Comparison of ENCODE assay signal across 8 cellular contexts in genomic region chr21:44299085-44299457, GRCh38. TPM values are rescaled to one million over a fixed set of nuclear protein-coding genes. Genes with fewer than 3 reads are reported as not detected.
A peak's percentile ranks its signal among the peaks of the same experiment; 100 is the strongest.
DNase-seq lines count a peak whose midpoint lies in the region; TF ChIP-seq lines count a peak whose summit lies in the region.

No MANE protein-coding gene starts in this region.

- H3K4me1 ChIP-seq in SJSA1 (replicated peaks) (peaks cover 23% of the 10 kb centered on the region), fibroblast of lung (ENCODE audit: control insufficient read depth, extremely low read depth, insufficient read depth, low read length) (peaks cover 5% of the 10 kb centered on the region), sigmoid colon (peaks cover 0 to 63% (median 48%) of the 10 kb centered on the region in 4 donors)

- intact Hi-C loops in sigmoid colon (cut with DNase I): loop anchor here (2.0 to 5.0 kb wide), 2 partner anchors 286 to 432 kb away; partner anchors contain the start of genes AGPAT3 and TRAPPC10
- intact Hi-C loops in lower leg skin (cut with DNase I; ENCODE audit: low total_unique reads): no loop called here

- DNase-seq in NCI-H146 (lab: John Stamatoyannopoulos, UW) (peak; percentile 12), NCI-H146 treated with DMSO at 0.1 percent for 48 hours (lab: John Stamatoyannopoulos, UW; ENCODE audit: unreplicated experiment) (no peak), SJSA1 (ENCODE audit: low read depth in 1 of 2, low spot score in 2 of 2) (no peak), fibroblast of lung (ENCODE audit: low read depth in 2 of 2) (peak; percentile 20 to 34), sigmoid colon (no peak), HT-29 (ENCODE audit: low spot score) (no peak), lower leg skin (ENCODE audit: low spot score in 2 of 2) (no peak)
- DNase-seq in activated CD4-positive, CD25-positive, alpha-beta regulatory T cell treated with anti-CD3 and anti-CD28 coated beads, Interleukin-2, amount 50 U/mL, for 72 hours: no peak

- H3K36me3 ChIP-seq in SJSA1 (peaks cover 15% of the 10 kb centered on the region), fibroblast of lung (ENCODE audit: control insufficient read depth, insufficient read depth, low read length) (no peaks in the 10 kb centered on the region), sigmoid colon (no peaks in the 10 kb centered on the region)

- H4K20me1 ChIP-seq in fibroblast of lung (ENCODE audit: control insufficient read depth, extremely low read depth, insufficient read depth, low read length): no peaks in the 10 kb centered on the region

- H3K4me3 ChIP-seq in SJSA1 (peak overlapping the region; percentile 71), fibroblast of lung (replicated peaks in 1 of 4; ENCODE audit: control extremely low read depth in 1 of 4, insufficient read depth in 1 of 4, low read depth in 3 of 4, low read length in 4 of 4) (peak overlapping the region; percentile 51 to 75 (median 54)), sigmoid colon (peak overlapping the region; percentile 74 to 96 (median 92)), lower leg skin (ENCODE audit: low read depth, poor library complexity, severe bottlenecking) (no peak overlapping the region)

- peaks cover 19% of the 10 kb centered on the region for H3K79me2 ChIP-seq in fibroblast of lung (ENCODE audit: control insufficient read depth, insufficient read depth, low read length)

- no peak for TF ChIP-seq CTCF in fibroblast of lung (conservative IDR thresholded peaks at IDR 0.05 in 1 of 2, IDR thresholded peaks at IDR 0.05 in 1 of 2; ENCODE audit: low read depth in 1 of 2, low read length in 2 of 2)
- no peak for TF ChIP-seq CTCF in sigmoid colon (IDR thresholded peaks at IDR 0.05)
- no peak for TF ChIP-seq CTCF in lower leg skin (IDR thresholded peaks at IDR 0.05)

- TF ChIP-seq POLR2A in sigmoid colon (IDR thresholded peaks at IDR 0.05): no peak
- TF ChIP-seq POLR2A in lower leg skin (IDR thresholded peaks at IDR 0.05): no peak

- H3K9ac ChIP-seq in fibroblast of lung (ENCODE audit: insufficient read depth, low read length): peak overlapping the region; percentile 58

- no peaks in the 10 kb centered on the region for H3K27me3 ChIP-seq in SJSA1 (replicated peaks)
- no peaks in the 10 kb centered on the region for H3K27me3 ChIP-seq in fibroblast of lung (ENCODE audit: control insufficient read depth, insufficient read depth, low read length)
- peaks cover 0 to 31% (median 30%) of the 10 kb centered on the region in 3 donors for H3K27me3 ChIP-seq in sigmoid colon

- peak overlapping the region; percentile 53 for H2AFZ ChIP-seq in fibroblast of lung (ENCODE audit: low read length)

- no peaks in the 10 kb centered on the region for H3K9me3 ChIP-seq in SJSA1 (replicated peaks)
- no peaks in the 10 kb centered on the region for H3K9me3 ChIP-seq in fibroblast of lung (ENCODE audit: control insufficient read depth, insufficient read depth, low read depth, low read length)
- no peaks in the 10 kb centered on the region for H3K9me3 ChIP-seq in sigmoid colon

- WGBS in sigmoid colon, 2 donors: 14 to 32% methylated on average over 10 of the region's 10 CpGs
- 24 to 25% methylated on average over 10 of the region's 10 CpGs for WGBS in lower leg skin, 2 donors

- H3K27ac ChIP-seq in SJSA1 (peak overlapping the region; percentile 60; the same call in 1 of the 2 replicates), fibroblast of lung (ENCODE audit: insufficient read depth, low read length) (peak overlapping the region; percentile 68), sigmoid colon (peak overlapping the region; percentile 89 to 96 (median 92))

- TF ChIP-seq EP300 in sigmoid colon (IDR thresholded peaks at IDR 0.05): no peak

- peak overlapping the region; percentile 79 for H3K4me2 ChIP-seq in fibroblast of lung (ENCODE audit: extremely low read depth, insufficient read depth, low read length)

RNA-seq across cellular contexts. Expression of gene PFKL, which starts 0.8 kb away (rescaled TPM):
- total RNA-seq in SJSA1 (2014; rRNA removed; shearing (Covaris generic)): 125 and 134 TPM in 2 replicates
- total RNA-seq in fibroblast of lung: 125 and 135 TPM in 2 replicates
- polyA plus RNA-seq in fibroblast of lung: 54.8 and 59.8 TPM in 2 replicates
- 91.4 and 105 TPM in 2 replicates for polyA plus RNA-seq in fibroblast of lung (2012)
- polyA minus RNA-seq in fibroblast of lung (ENCODE audit: low replicate concordance): 71.0 and 95.9 TPM in 2 replicates
- 10 to 100 TPM; 38.0 to 69.8 (median 50.4) TPM for total RNA-seq in sigmoid colon
- polyA plus RNA-seq in sigmoid colon: 100 to 1,000 TPM; 138 to 159 (median 157) TPM
- total RNA-seq in HT-29 (2014; rRNA removed; shearing (Covaris generic)): 142 and 154 TPM in 2 replicates
- 100 to 1,000 TPM; 104 to 145 (median 136) TPM for total RNA-seq in lower leg skin

RNA-seq across cellular contexts. Expression of gene AIRE, which starts 13.4 kb away (rescaled TPM):
- total RNA-seq in SJSA1 (2014; rRNA removed; shearing (Covaris generic)): not detected in 2 replicates
- not detected in 2 replicates for total RNA-seq in fibroblast of lung
- polyA plus RNA-seq in fibroblast of lung: not detected in 2 replicates
- not detected in 2 replicates for polyA plus RNA-seq in fibroblast of lung (2012)
- not detected in 2 replicates for polyA minus RNA-seq in fibroblast of lung (ENCODE audit: low replicate concordance)
- not detected for total RNA-seq in sigmoid colon
- under 1 TPM in 1 of 3 donors, not detected in 2; 0.61 TPM for polyA plus RNA-seq in sigmoid colon
- not detected in 2 replicates for total RNA-seq in HT-29 (2014; rRNA removed; shearing (Covaris generic))
- under 1 TPM in 3 of 4 donors, not detected in 1; 0.12 to 0.21 (median 0.19) TPM for total RNA-seq in lower leg skin

RNA-seq across cellular contexts. Expression of gene DNMT3L, which starts 37.4 kb away (rescaled TPM):
- total RNA-seq in SJSA1 (2014; rRNA removed; shearing (Covaris generic)): not detected in 2 replicates
- total RNA-seq in fibroblast of lung (not detected in 2 replicates), sigmoid colon (not detected), lower leg skin (not detected)
- polyA plus RNA-seq in fibroblast of lung (not detected in 2 replicates), sigmoid colon (not detected)
- polyA plus RNA-seq in fibroblast of lung (2012): not detected in 2 replicates
- not detected in 2 replicates for polyA minus RNA-seq in fibroblast of lung (ENCODE audit: low replicate concordance)
- not detected in 2 replicates for total RNA-seq in HT-29 (2014; rRNA removed; shearing (Covaris generic))

RNA-seq across cellular contexts. Expression of gene CFAP410, which starts 40.1 kb away (rescaled TPM):
- total RNA-seq in SJSA1 (2014; rRNA removed; shearing (Covaris generic)): 44.5 and 52.9 TPM in 2 replicates
- total RNA-seq in fibroblast of lung (6.9 and 7.1 TPM in 2 replicates), sigmoid colon (10 to 100 TPM; 25.8 to 31.1 (median 27.6) TPM), lower leg skin (10 to 100 TPM; 21.3 to 40.1 (median 25.2) TPM)
- polyA plus RNA-seq in fibroblast of lung (2.3 and 4.9 TPM in 2 replicates), sigmoid colon (10 to 100 TPM; 12.7 to 31.7 (median 28.2) TPM)
- polyA plus RNA-seq in fibroblast of lung (2012): 11.7 and 14.0 TPM in 2 replicates
- polyA minus RNA-seq in fibroblast of lung (ENCODE audit: low replicate concordance): 1.5 and 3.1 TPM in 2 replicates
- 21.7 and 21.8 TPM in 2 replicates for total RNA-seq in HT-29 (2014; rRNA removed; shearing (Covaris generic))

RNA-seq across cellular contexts. Expression of gene TRPM2, which starts 54.4 kb away (rescaled TPM):
- total RNA-seq in SJSA1 (2014; rRNA removed; shearing (Covaris generic)): 14.8 and 16.1 TPM in 2 replicates
- total RNA-seq in fibroblast of lung (not detected in 2 replicates), sigmoid colon (1 to 10 TPM; 1.6 to 3.9 (median 3.2) TPM), lower leg skin (1 to 10 TPM; 1.9 to 9.4 (median 2.2) TPM)
- polyA plus RNA-seq in fibroblast of lung (not detected in 2 replicates), sigmoid colon (1 to 10 TPM; 2.4 to 4.9 (median 3.5) TPM)
- not detected in 2 replicates for polyA plus RNA-seq in fibroblast of lung (2012)
- polyA minus RNA-seq in fibroblast of lung (ENCODE audit: low replicate concordance): not detected in 2 replicates
- total RNA-seq in HT-29 (2014; rRNA removed; shearing (Covaris generic)): 0.60 TPM in 1 of 2 replicates, not detected in the other

Comparison
In these comparisons a context has a peak if more than half of its experiments do, and no peak if none do; other contexts are left out.
1. DNase-seq: peak in NCI-H146 (single experiment) and fibroblast of lung (2 of 2); none in NCI-H146 treated with DMSO at 0.1 percent for 48 hours (single experiment), SJSA1 (0 of 2), sigmoid colon (single experiment), activated CD4-positive, CD25-positive, alpha-beta regulatory T cell treated with anti-CD3 and anti-CD28 coated beads, Interleukin-2, amount 50 U/mL, for 72 hours (single experiment), HT-29 (single experiment) and lower leg skin (0 of 2).
2. Peak in every context shown above with its lines, with median percentiles within 50 percentile points of each other: H3K27ac ChIP-seq.